21 cellular contexts compared by ENCODE assay signal in genomic region chr2:164054651-164055050, GRCh38.
DNase-seq lines count a peak whose midpoint lies in the region; ATAC-seq, FAIRE-seq and TF ChIP-seq lines count a peak whose summit lies in the region.
"Had no signal": no experiment of that assay in that cellular context is flagged by ENCODE, and none has a peak within 500 bp of the region (broad histone marks: within the 10 kb centered on the region; RNA-seq: fewer than 3 reads in every experiment).

No MANE protein-coding gene starts in this region.

- no peaks in the 10 kb centered on the region for H3K79me2 ChIP-seq in astrocyte (ENCODE audit: insufficient read depth, low read length)

- H2BK15ac ChIP-seq in neuronal stem cell (ENCODE audit: low read length): no peak overlapping the region

- H3K4me3 Mint-ChIP-seq in astrocyte (ENCODE audit: unreplicated experiment): no peak overlapping the region
- no peak overlapping the region for H3K4me3 Mint-ChIP-seq in stimulated activated naive CD8-positive, alpha-beta T cell treated with anti-CD3 and anti-CD28 coated beads, Interleukin-15, amount 100 ng/mL, for 72 hours
- H3K4me3 Mint-ChIP-seq: CD4-positive, alpha-beta T cell; HFFc6; IgD-negative memory B cell had no signal

- no peaks in the 10 kb centered on the region for H3K27me3 Mint-ChIP-seq in astrocyte (ENCODE audit: low read depth, unreplicated experiment)
- H3K27me3 Mint-ChIP-seq in stimulated activated naive CD8-positive, alpha-beta T cell treated with anti-CD3 and anti-CD28 coated beads, Interleukin-15, amount 100 ng/mL, for 72 hours: no peaks in the 10 kb centered on the region
- H3K27me3 Mint-ChIP-seq: CD4-positive, alpha-beta T cell; IgD-negative memory B cell had no signal

- H3K9ac ChIP-seq in astrocyte (ENCODE audit: low read length): no peak overlapping the region
- no peak overlapping the region for H3K9ac ChIP-seq in neuronal stem cell (ENCODE audit: low read depth, low read length, poor library complexity)

- no peak overlapping the region for H3K14ac ChIP-seq in neuronal stem cell (ENCODE audit: low read length)

- H2AFZ ChIP-seq in astrocyte (ENCODE audit: low read depth, low read length) (no peak overlapping the region), neuronal stem cell (ENCODE audit: low read length) (no peak overlapping the region)

- FAIRE-seq in astrocyte (lab: Jason Lieb, UNC): no peak
- FAIRE-seq: A549, D721Med, G401.6, HepG2 had no signal

- no peak overlapping the region for H4K91ac ChIP-seq in neuronal stem cell (ENCODE audit: low read depth, low read length, poor library complexity)

- H3K4me1 ChIP-seq in astrocyte (ENCODE audit: insufficient read depth, low read length): no peaks in the 10 kb centered on the region
- H3K4me1 ChIP-seq in neuronal stem cell (ENCODE audit: control insufficient read depth in 2 of 2, insufficient read depth in 1 of 2, low read depth in 1 of 2, low read length in 2 of 2): peaks cover 0 to 8% of the 10 kb centered on the region in 2 donors
- H3K4me1 ChIP-seq: A549, Caco-2 had no signal

- H3K36me3 ChIP-seq in astrocyte (ENCODE audit: insufficient read depth, low read length) (no peaks in the 10 kb centered on the region), neuronal stem cell (replicated peaks in 1 of 2; ENCODE audit: control insufficient read depth in 2 of 2, insufficient read depth in 2 of 2, low read length in 2 of 2) (no peaks in the 10 kb centered on the region)

- no peak overlapping the region for H2BK120ac ChIP-seq in neuronal stem cell (ENCODE audit: low read depth, low read length)

- H3K27ac Mint-ChIP-seq in astrocyte (ENCODE audit: unreplicated experiment): peak overlapping the region; percentile 41
- H3K27ac Mint-ChIP-seq in stimulated activated naive CD8-positive, alpha-beta T cell treated with anti-CD3 and anti-CD28 coated beads, Interleukin-15, amount 100 ng/mL, for 72 hours: no peak overlapping the region
- H3K27ac Mint-ChIP-seq: CD4-positive, alpha-beta T cell; HFFc6 had no signal

- no peak overlapping the region for H3K4me2 ChIP-seq in astrocyte (ENCODE audit: low read length)
- H3K4me2 ChIP-seq in neuronal stem cell (ENCODE audit: insufficient read depth, low read length, poor library complexity, severe bottlenecking): no peak overlapping the region
- H3K4me2 ChIP-seq: A549 had no signal

- no peaks in the 10 kb centered on the region for H3K79me1 ChIP-seq in neuronal stem cell (ENCODE audit: low read depth, low read length)

- no peaks in the 10 kb centered on the region for H3K4me1 Mint-ChIP-seq in astrocyte (ENCODE audit: low read depth, unreplicated experiment)
- H3K4me1 Mint-ChIP-seq in stimulated activated naive CD8-positive, alpha-beta T cell treated with anti-CD3 and anti-CD28 coated beads, Interleukin-15, amount 100 ng/mL, for 72 hours: no peaks in the 10 kb centered on the region
- H3K4me1 Mint-ChIP-seq: IgD-negative memory B cell had no signal

- H3K9me3 ChIP-seq in astrocyte (ENCODE audit: insufficient read depth, low read depth, low read length) (no peaks in the 10 kb centered on the region), neuronal stem cell (replicated peaks in 1 of 2; ENCODE audit: control insufficient read depth in 2 of 2, insufficient read depth in 1 of 2, low read depth in 1 of 2, low read length in 2 of 2) (no peaks in the 10 kb centered on the region)
- H3K9me3 ChIP-seq: A549, Caco-2 had no signal

- no peak overlapping the region for H4K8ac ChIP-seq in neuronal stem cell (ENCODE audit: low read depth, low read length)

- no peak overlapping the region for H2BK12ac ChIP-seq in neuronal stem cell (ENCODE audit: low read length)

- no peak overlapping the region for H3K27ac ChIP-seq in astrocyte (ENCODE audit: low read depth, low read length)
- H3K27ac ChIP-seq in neuronal stem cell (replicated peaks; ENCODE audit: low read length): no peak overlapping the region
- H3K27ac ChIP-seq: 22Rv1, A549, C4-2B had no signal

- peak overlapping the region; percentile 7 for H3K18ac ChIP-seq in neuronal stem cell (ENCODE audit: low read length)

- H3K9me3 Mint-ChIP-seq in astrocyte (ENCODE audit: unreplicated experiment): no peaks in the 10 kb centered on the region
- H3K9me3 Mint-ChIP-seq in stimulated activated naive CD8-positive, alpha-beta T cell treated with anti-CD3 and anti-CD28 coated beads, Interleukin-15, amount 100 ng/mL, for 72 hours: no peaks in the 10 kb centered on the region
- H3K9me3 Mint-ChIP-seq: CD4-positive, alpha-beta T cell; IgD-negative memory B cell had no signal

- no peak for TF ChIP-seq CTCF in astrocyte (IDR thresholded peaks at IDR 0.05; ENCODE audit: insufficient read depth, low read depth, low read length)
- TF ChIP-seq CTCF in GM10248 (IDR thresholded peaks at IDR 0.05; ENCODE audit: control extremely low read depth, extremely low read depth, low read depth, missing control alignments): no peak

- no peak overlapping the region for H3K23ac ChIP-seq in neuronal stem cell (ENCODE audit: low read depth, low read length, poor library complexity)

- no CpG with 5 or more reads among the region's 5 CpGs for WGBS in neuronal stem cell (ENCODE audit: extremely low coverage in 2 of 2, insufficient read length in 2 of 2, insufficient replicate concordance in 1 of 2), 2 donors

- H3K27me3 ChIP-seq in astrocyte (ENCODE audit: insufficient read depth, low read length) (no peaks in the 10 kb centered on the region), neuronal stem cell (ENCODE audit: control insufficient read depth in 3 of 3, insufficient read depth in 3 of 3, low read depth in 1 of 3, low read length in 3 of 3) (no peaks in the 10 kb centered on the region)

- H4K20me1 ChIP-seq in astrocyte (ENCODE audit: insufficient read depth, low read length): no peaks in the 10 kb centered on the region

- H3K36me3 Mint-ChIP-seq in astrocyte (ENCODE audit: low read depth, unreplicated experiment): no peaks in the 10 kb centered on the region
- H3K36me3 Mint-ChIP-seq: IgD-negative memory B cell had no signal

- H3K4me3 ChIP-seq in astrocyte (ENCODE audit: insufficient read depth, low read depth, low read length) (no peak overlapping the region), neuronal stem cell (ENCODE audit: low read length in 2 of 2) (no peak overlapping the region)
- H3K4me3 ChIP-seq: A549 had no signal

- H2BK5ac ChIP-seq in neuronal stem cell (ENCODE audit: low read length): no peak overlapping the region

- no peak overlapping the region for H2AK5ac ChIP-seq in neuronal stem cell (ENCODE audit: low read depth, low read length)

- POLR2A ChIA-PET in GM10248 (lab: Yijun Ruan, JAX): no interaction called here

- ATAC-seq in stimulated activated naive CD8-positive, alpha-beta T cell treated with anti-CD3 and anti-CD28 coated beads, Interleukin-15, amount 100 ng/mL, for 72 hours: no peak
- ATAC-seq: A549, HCT116, HepG2 had no signal

- CTCF ChIA-PET in GM10248 (lab: Yijun Ruan, JAX): no interaction called here

- no peak overlapping the region for H3K4ac ChIP-seq in neuronal stem cell (ENCODE audit: low read length)

- DNase-seq in NCI-H2227 (lab: John Stamatoyannopoulos, UW; ENCODE audit: unreplicated experiment) (peak; percentile 48), NCI-H2227 treated with DMSO at 0.1 percent for 48 hours (lab: John Stamatoyannopoulos, UW) (no peak), astrocyte (ENCODE audit: low read depth) (no peak), neuronal stem cell (ENCODE audit: low spot score) (no peak), NCI-H526 treated with DMSO at 0.1 percent for 48 hours (lab: John Stamatoyannopoulos, UW) (no peak), GM10248 (ENCODE audit: extremely low spot score) (no peak)
- no peak for DNase-seq in stimulated activated naive CD8-positive, alpha-beta T cell treated with anti-CD3 and anti-CD28 coated beads, Interleukin-15, amount 100 ng/mL, for 72 hours
- DNase-seq: AML-193; Caco-2; CD4-positive, alpha-beta T cell; GOT3; H7; HFFc6 had no signal
